24 cellular contexts compared by ENCODE assay signal in genomic region chr1:4214826-4215225, GRCh38.
"Had no signal": no experiment of that assay in that cellular context is flagged by ENCODE, and none has a peak within 500 bp of the region (broad histone marks: within the 10 kb centered on the region; RNA-seq: fewer than 3 reads in every experiment).

No MANE protein-coding gene starts in this region.

- H3K27ac ChIP-seq: ascending aorta, breast epithelium, cardiac muscle cell, colonic mucosa, foreskin keratinocyte, gastroesophageal sphincter had no signal

- H3K36me3 ChIP-seq: ascending aorta, breast epithelium, cardiac muscle cell, colonic mucosa, gastroesophageal sphincter had no signal

- DNase-seq: activated CD4-positive, alpha-beta memory T cell treated with anti-CD3 and anti-CD28 coated beads for 36 hours; activated CD4-positive, alpha-beta T cell treated with anti-CD3 and anti-CD28 coated beads for 36 hours; activated CD4-positive, alpha-beta T cell treated with anti-CD3 and anti-CD28 coated beads, Interleukin-2, amount 10 ng/mL, durations not matched to agents 24 days and 14 days; activated CD4-positive, CD25-positive, alpha-beta regulatory T cell; activated CD4-positive, CD25-positive, alpha-beta regulatory T cell treated with anti-CD3 and anti-CD28 coated beads, Interleukin-2, amount 50 U/mL, for 72 hours; activated CD8-positive, alpha-beta T cell treated with anti-CD3 and anti-CD28 coated beads, Interleukin-2, amount 10 ng/mL, durations not matched to agents 7 days and 5 days; activated gamma-delta T cell; activated naive CD4-positive, alpha-beta T cell; activated naive CD4-positive, alpha-beta T cell treated with anti-CD3 and anti-CD28 coated beads, Interleukin-2, amount 10 ng/mL, durations not matched to agents 7 days and 5 days; activated naive CD8-positive, alpha-beta T cell treated with anti-CD3 and anti-CD28 coated beads, Interleukin-2, amount 10 ng/mL, durations not matched to agents 7 days and 5 days; activated T-cell treated with anti-CD3 and anti-CD28 coated beads for 4 hours; activated T-cell treated with anti-CD3 and anti-CD28 coated beads, Interleukin-2, amount 50 U/mL, for 24 hours; activated T-cell treated with anti-CD3 and anti-CD28 coated beads, Interleukin-2, amount 50 U/mL, for 72 hours; central memory CD4-positive, alpha-beta T cell; cerebellar nuclear complex; colonic mucosa; effector CD8-positive, alpha-beta T cell; foreskin keratinocyte; head of caudate nucleus; T-helper 2 cell had no signal

- H3K4me1 ChIP-seq: ascending aorta, breast epithelium, colonic mucosa, foreskin keratinocyte, gastroesophageal sphincter had no signal

- H3K4me3 ChIP-seq: ascending aorta, breast epithelium, cardiac muscle cell, colonic mucosa, gastroesophageal sphincter had no signal

- H3K9me3 ChIP-seq: ascending aorta, colonic mucosa had no signal

- H3K27me3 ChIP-seq: ascending aorta, cardiac muscle cell, colonic mucosa, foreskin keratinocyte had no signal
